In the genomic region with DNA sequence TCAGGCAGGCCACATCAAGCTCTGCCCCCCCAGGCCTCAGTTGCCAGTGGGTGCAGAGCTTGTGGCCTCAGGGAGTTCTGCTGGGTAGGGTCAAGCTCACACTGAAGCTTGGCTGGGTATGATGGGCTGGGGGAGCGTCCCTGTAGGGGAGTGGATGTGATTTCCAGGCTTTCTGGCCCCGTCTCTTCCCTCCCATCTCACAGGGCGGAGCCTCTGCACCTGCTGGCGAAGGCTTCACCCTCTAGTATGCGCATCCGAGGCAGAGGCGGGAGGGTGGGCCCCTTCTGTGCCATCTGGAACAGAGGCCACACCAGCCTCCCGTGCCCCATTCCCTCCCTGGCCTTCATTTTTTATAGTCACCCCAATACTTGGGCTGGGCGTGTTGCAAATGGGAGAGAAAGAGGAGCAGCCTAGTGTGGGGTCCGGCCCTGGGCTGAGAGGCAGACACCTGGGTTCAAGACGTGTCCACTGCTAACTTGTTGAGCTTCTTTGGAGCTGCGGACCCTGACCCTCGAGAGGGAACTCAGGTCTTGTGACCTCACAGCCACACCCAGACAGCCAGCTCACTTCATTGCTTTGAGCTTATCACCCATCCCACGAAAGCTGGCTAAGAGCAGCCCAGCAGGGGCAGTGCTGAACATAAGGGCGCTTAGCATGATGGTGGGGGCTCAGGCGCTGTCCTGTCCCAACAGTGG, we compare ENCODE assay signal across 19 cellular contexts. TPM values are rescaled to one million over a fixed set of nuclear protein-coding genes. Genes with fewer than 3 reads are reported as not detected.
DNase-seq lines count a peak whose midpoint lies in the region; ATAC-seq lines count a peak whose summit lies in the region.
"Had no signal": no experiment of that assay in that cellular context is flagged by ENCODE, and none has a peak within 500 bp of the region (broad histone marks: within the 10 kb centered on the region; RNA-seq: fewer than 3 reads in every experiment).

No MANE protein-coding gene starts in this region.

- no peaks in the 10 kb centered on the region for H3K27me3 ChIP-seq in rectal smooth muscle tissue (ENCODE audit: control insufficient read depth, insufficient read depth, low read length)

- peak overlapping the region; percentile 64 for H3K4me3 ChIP-seq in rectal smooth muscle tissue (ENCODE audit: low read length)

- CTCF ChIA-PET in activated CD4-positive, alpha-beta memory T cell treated with anti-CD3 and anti-CD28 coated beads for 36 hours (lab: Charles Lee) = interaction anchor here (1.1 kb wide), 1 partner anchor 25 kb away, joined by 3 read pairs; no protein-coding TSS in a partner anchor

- no peaks in the 10 kb centered on the region for H3K27me3 Mint-ChIP-seq in activated CD4-positive, alpha-beta memory T cell treated with anti-CD3 and anti-CD28 coated beads for 36 hours

- no peaks in the 10 kb centered on the region for H3K9me3 Mint-ChIP-seq in activated CD4-positive, alpha-beta memory T cell treated with anti-CD3 and anti-CD28 coated beads for 36 hours
- H3K9me3 Mint-ChIP-seq: mesothelial cell of epicardium; stimulated activated naive B cell treated with anti-CD40 and anti-IgM and Interleukin-4, amounts not matched to agents 10 μg/mL and 1 μg/mL and 100 μg/mL, for 72 hours had no signal

- DNase-seq in Right ventricle myocardium inferior (ENCODE audit: missing footprints) = peak; percentile 62
- DNase-seq in cardiac septum (ENCODE audit: low spot score) = no peak
- DNase-seq in left ventricle myocardium superior = peak; percentile 29
- no peak for DNase-seq in kidney glomerular epithelial cell (lab: John Stamatoyannopoulos, UW)
- no peak for DNase-seq in activated CD4-positive, alpha-beta memory T cell treated with anti-CD3 and anti-CD28 coated beads for 36 hours
- no peak for DNase-seq in GOT3 (lab: John Stamatoyannopoulos, UW)
- DNase-seq: activated naive CD4-positive, alpha-beta T cell; central memory CD4-positive, alpha-beta T cell; COR-L47; NCI-H187 treated with DMSO at 0.1 percent for 48 hours; stimulated activated CD4-positive, alpha-beta T cell treated with anti-CD3 and anti-CD28 coated beads, Interleukin-4, amount 100 ng/mL, for 1 hour; stimulated activated naive B cell treated with anti-CD40 and anti-IgM and Interleukin-4, amounts not matched to agents 10 μg/mL and 1 μg/mL and 100 μg/mL, for 72 hours had no signal

- no peaks in the 10 kb centered on the region for H3K36me3 ChIP-seq in rectal smooth muscle tissue (ENCODE audit: control insufficient read depth, insufficient read depth, low read length)

- no peak for ATAC-seq in Right ventricle myocardium inferior
- ATAC-seq in left ventricle myocardium superior = no peak
- no peak for ATAC-seq in HG03139 (IDR thresholded peaks at IDR 0.05; ENCODE audit: unreplicated experiment)

- intact Hi-C loops in Right ventricle myocardium inferior (cut with DNase I) = no loop called here
- intact Hi-C loops in cardiac septum (cut with DNase I) = loop anchor here (5.0 kb wide), 1 partner anchor 162 kb away; a partner anchor contains a TSS
- intact Hi-C loops in left ventricle myocardium superior (cut with micrococcal nuclease) = no loop called here
- intact Hi-C loops in activated CD4-positive, alpha-beta memory T cell treated with anti-CD3 and anti-CD28 coated beads for 36 hours (cut with micrococcal nuclease) = no loop called here

- peak overlapping the region; percentile 81 for H3K27ac ChIP-seq in rectal smooth muscle tissue (ENCODE audit: low read depth, low read length)

- no peak overlapping the region for H3K9ac ChIP-seq in rectal smooth muscle tissue (ENCODE audit: low read length)

- H3K4me1 ChIP-seq in rectal smooth muscle tissue (ENCODE audit: control insufficient read depth, insufficient read depth, low read length) = peaks cover 33% of the 10 kb centered on the region

- H3K36me3 Mint-ChIP-seq in activated CD4-positive, alpha-beta memory T cell treated with anti-CD3 and anti-CD28 coated beads for 36 hours = no peaks in the 10 kb centered on the region
- H3K36me3 Mint-ChIP-seq: mesothelial cell of epicardium; stimulated activated naive B cell treated with anti-CD40 and anti-IgM and Interleukin-4, amounts not matched to agents 10 μg/mL and 1 μg/mL and 100 μg/mL, for 72 hours had no signal

- no peak overlapping the region for H3K4me3 Mint-ChIP-seq in activated CD4-positive, alpha-beta memory T cell treated with anti-CD3 and anti-CD28 coated beads for 36 hours
- H3K4me3 Mint-ChIP-seq: mesothelial cell of epicardium; stimulated activated naive B cell treated with anti-CD40 and anti-IgM and Interleukin-4, amounts not matched to agents 10 μg/mL and 1 μg/mL and 100 μg/mL, for 72 hours had no signal

- H3K27ac Mint-ChIP-seq in activated CD4-positive, alpha-beta memory T cell treated with anti-CD3 and anti-CD28 coated beads for 36 hours = no peak overlapping the region
- H3K27ac Mint-ChIP-seq: mesothelial cell of epicardium had no signal

- POLR2A ChIA-PET in activated CD4-positive, alpha-beta memory T cell treated with anti-CD3 and anti-CD28 coated beads for 36 hours (lab: Charles Lee) = no interaction called here

- no peaks in the 10 kb centered on the region for H3K4me1 Mint-ChIP-seq in activated CD4-positive, alpha-beta memory T cell treated with anti-CD3 and anti-CD28 coated beads for 36 hours (ENCODE audit: low read depth)

RNA-seq across cellular contexts. Expression of a gene that starts 2.3 kb away (rescaled TPM):
- 284 TPM for total RNA-seq in Right ventricle myocardium inferior
- 155 TPM for total RNA-seq in cardiac septum
- total RNA-seq in left ventricle myocardium superior = 323 TPM
- under 1 TPM; 0.36 to 0.62 TPM for total RNA-seq in activated CD4-positive, alpha-beta memory T cell treated with anti-CD3 and anti-CD28 coated beads for 36 hours

RNA-seq across cellular contexts. Expression of a gene that starts 49.8 kb away (rescaled TPM):
- total RNA-seq in Right ventricle myocardium inferior = not detected
- not detected for total RNA-seq in cardiac septum
- total RNA-seq in left ventricle myocardium superior = not detected
- not detected for total RNA-seq in activated CD4-positive, alpha-beta memory T cell treated with anti-CD3 and anti-CD28 coated beads for 36 hours
- total RNA-seq: A172, esophagus mucosa, LHCN-M2, mesothelial cell of epicardium, pulmonary artery endothelial cell had no signal

Comparison
In these comparisons a context has a peak if more than half of its experiments do, and no peak if none do; other contexts are left out.
1. DNase-seq: peak in Right ventricle myocardium inferior (single experiment) and left ventricle myocardium superior (single experiment); none in cardiac septum (single experiment), kidney glomerular epithelial cell (single experiment), activated CD4-positive, alpha-beta memory T cell treated with anti-CD3 and anti-CD28 coated beads for 36 hours (single experiment) and GOT3 (single experiment).
2. RNA of a gene that starts 2.3 kb away (total RNA-seq): 323 TPM in left ventricle myocardium superior (single experiment), 284 TPM in Right ventricle myocardium inferior (single experiment) and 155 TPM in cardiac septum (single experiment); 0.36 to 0.62 TPM in activated CD4-positive, alpha-beta memory T cell treated with anti-CD3 and anti-CD28 coated beads for 36 hours; every median in the first group is over 10 times any median in the second.